Comparison of ENCODE assay signal across 1 cellular context in the genomic region with DNA sequence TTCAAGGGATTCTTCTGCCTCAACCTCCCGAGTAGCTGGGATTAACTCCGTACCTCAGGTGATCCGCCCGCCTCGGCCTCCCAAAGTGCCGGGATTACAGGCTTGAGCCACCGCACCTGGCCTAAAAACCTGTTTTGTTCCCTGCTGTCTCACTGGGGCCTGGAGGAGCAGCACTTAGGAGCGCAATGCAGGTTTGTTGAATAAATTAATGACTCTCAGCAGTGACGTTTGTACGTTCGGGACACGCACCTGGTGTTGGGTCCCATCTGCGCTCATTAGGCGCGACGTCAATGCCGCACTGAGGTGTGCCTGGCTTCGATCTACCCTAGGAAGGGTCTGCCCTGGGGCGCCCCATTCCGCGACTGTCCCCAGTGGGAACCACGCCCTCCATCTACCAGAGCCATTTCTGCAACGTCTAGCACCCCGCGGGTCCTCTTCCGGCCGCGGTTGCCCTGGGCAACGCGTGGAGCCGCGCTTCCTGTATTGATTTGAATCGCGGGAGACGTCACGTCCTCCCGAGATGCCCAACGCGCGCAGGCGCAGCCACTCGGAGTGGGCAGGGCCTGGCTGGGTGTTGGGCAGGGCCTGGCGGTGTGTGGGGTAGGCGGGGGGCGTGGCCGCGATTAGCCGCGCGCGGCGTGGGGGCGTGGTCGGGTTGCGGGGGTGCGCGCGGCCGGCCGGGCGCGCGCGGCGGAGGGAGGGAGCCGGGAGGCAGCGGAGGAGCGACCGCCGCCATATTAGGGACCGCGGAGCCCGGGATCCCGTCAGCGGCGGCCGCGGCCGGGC.
TF ChIP-seq lines count a peak whose summit lies in the region.

A gene (plus strand): TSS at position 714 of the 786 bp plus-strand sequence. CDS start 16,679 bp downstream, outside the sequence.

TF ChIP-seq in HepG2, 621 proteins besides CTCF, POLR2A, EP300 and RAD21 (continued from another document and continues in another):
- TF ChIP-seq, protein P1, sequence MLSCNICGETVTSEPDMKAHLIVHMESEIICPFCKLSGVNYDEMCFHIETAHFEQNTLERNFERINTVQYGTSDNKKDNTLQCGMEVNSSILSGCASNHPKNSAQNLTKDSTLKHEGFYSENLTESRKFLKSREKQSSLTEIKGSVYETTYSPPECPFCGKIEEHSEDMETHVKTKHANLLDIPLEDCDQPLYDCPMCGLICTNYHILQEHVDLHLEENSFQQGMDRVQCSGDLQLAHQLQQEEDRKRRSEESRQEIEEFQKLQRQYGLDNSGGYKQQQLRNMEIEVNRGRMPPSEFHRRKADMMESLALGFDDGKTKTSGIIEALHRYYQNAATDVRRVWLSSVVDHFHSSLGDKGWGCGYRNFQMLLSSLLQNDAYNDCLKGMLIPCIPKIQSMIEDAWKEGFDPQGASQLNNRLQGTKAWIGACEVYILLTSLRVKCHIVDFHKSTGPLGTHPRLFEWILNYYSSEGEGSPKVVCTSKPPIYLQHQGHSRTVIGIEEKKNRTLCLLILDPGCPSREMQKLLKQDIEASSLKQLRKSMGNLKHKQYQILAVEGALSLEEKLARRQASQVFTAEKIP (CRISPR knock-in tag; IDR thresholded peaks at IDR 0.05; ENCODE audit: borderline replicate concordance): no peak
- TF ChIP-seq ZNF672 (CRISPR knock-in tag; IDR thresholded peaks at IDR 0.05) (no peak), MTF1 (CRISPR knock-in tag; IDR thresholded peaks at IDR 0.05) (no peak), ZFP37 (CRISPR knock-in tag; IDR thresholded peaks at IDR 0.05; ENCODE audit: borderline replicate concordance) (no peak), ZNF792 (CRISPR knock-in tag; IDR thresholded peaks at IDR 0.05) (peak; percentile 59; the same call in 1 of the 2 replicates), TOPORS (CRISPR knock-in tag; IDR thresholded peaks at IDR 0.05) (no peak), POLR2AphosphoS5 (IDR thresholded peaks at IDR 0.05; ENCODE audit: low read depth, low read length) (peak; percentile 41), NFRKB (IDR thresholded peaks at IDR 0.05) (no peak), ZNF547 (CRISPR knock-in tag; IDR thresholded peaks at IDR 0.05) (peak; percentile 60), ZNF33A (CRISPR knock-in tag; IDR thresholded peaks at IDR 0.05; ENCODE audit: borderline replicate concordance) (no peak), ZNF737 (CRISPR knock-in tag; IDR thresholded peaks at IDR 0.05; ENCODE audit: borderline replicate concordance) (no peak), HNRNPLL (IDR thresholded peaks at IDR 0.05; ENCODE audit: low read depth, low read length, poor library complexity, severe bottlenecking) (peak; percentile 50), ZNF724P (CRISPR knock-in tag; IDR thresholded peaks at IDR 0.05; ENCODE audit: borderline replicate concordance) (no peak), SP1 (IDR thresholded peaks at IDR 0.05) (no peak), SP1 (CRISPR knock-in tag; IDR thresholded peaks at IDR 0.05) (peak; percentile 87), ZNF441 (CRISPR knock-in tag; IDR thresholded peaks at IDR 0.05; ENCODE audit: borderline replicate concordance) (no peak; the same call in 1 of the 2 replicates), FLYWCH1 (CRISPR knock-in tag; IDR thresholded peaks at IDR 0.05) (no peak), FOXP1 (IDR thresholded peaks at IDR 0.05) (no peak), FOXP1 (CRISPR knock-in tag; IDR thresholded peaks at IDR 0.05) (no peak), LCORL (IDR thresholded peaks at IDR 0.05) (no peak), LCORL (CRISPR knock-in tag; IDR thresholded peaks at IDR 0.05) (0 out of 2 replicates have a peak, but pooled peaks have one; percentile 29), ZNF607 (CRISPR knock-in tag; IDR thresholded peaks at IDR 0.05; ENCODE audit: borderline replicate concordance) (no peak), ZNF776 (CRISPR knock-in tag; IDR thresholded peaks at IDR 0.05) (no peak), ZNF235 (CRISPR knock-in tag; IDR thresholded peaks at IDR 0.05; ENCODE audit: borderline replicate concordance) (no peak), EHMT2 (IDR thresholded peaks at IDR 0.05; ENCODE audit: borderline replicate concordance, low read depth, low read length) (no peak), GATA4 (IDR thresholded peaks at IDR 0.05; ENCODE audit: borderline replicate concordance, low read depth) (no peak), ZNF660 (CRISPR knock-in tag; IDR thresholded peaks at IDR 0.05; ENCODE audit: borderline replicate concordance, low read depth) (no peak), ZNF629 (CRISPR knock-in tag; conservative IDR thresholded peaks at IDR 0.05) (no peak), GLI4 (CRISPR knock-in tag; IDR thresholded peaks at IDR 0.05; ENCODE audit: borderline replicate concordance) (no peak), SNRNP70 (IDR thresholded peaks at IDR 0.05; ENCODE audit: low read depth, low read length) (no peak)
- TF ChIP-seq, protein P2, sequence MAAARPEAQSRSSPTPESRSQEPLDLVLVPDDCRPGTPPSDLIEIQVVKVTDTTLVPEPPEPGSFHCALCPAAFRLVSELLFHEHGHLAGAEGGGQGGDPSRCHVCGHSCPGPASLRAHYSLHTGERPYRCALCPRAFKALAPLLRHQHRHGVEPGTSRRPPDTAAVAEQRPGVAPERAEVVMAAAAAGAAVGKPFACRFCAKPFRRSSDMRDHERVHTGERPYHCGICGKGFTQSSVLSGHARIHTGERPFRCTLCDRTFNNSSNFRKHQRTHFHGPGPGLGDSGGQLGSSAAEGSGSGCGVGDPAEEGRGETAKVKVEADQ (CRISPR knock-in tag; IDR thresholded peaks at IDR 0.05; ENCODE audit: borderline replicate concordance): no peak
- TF ChIP-seq, protein P3, sequence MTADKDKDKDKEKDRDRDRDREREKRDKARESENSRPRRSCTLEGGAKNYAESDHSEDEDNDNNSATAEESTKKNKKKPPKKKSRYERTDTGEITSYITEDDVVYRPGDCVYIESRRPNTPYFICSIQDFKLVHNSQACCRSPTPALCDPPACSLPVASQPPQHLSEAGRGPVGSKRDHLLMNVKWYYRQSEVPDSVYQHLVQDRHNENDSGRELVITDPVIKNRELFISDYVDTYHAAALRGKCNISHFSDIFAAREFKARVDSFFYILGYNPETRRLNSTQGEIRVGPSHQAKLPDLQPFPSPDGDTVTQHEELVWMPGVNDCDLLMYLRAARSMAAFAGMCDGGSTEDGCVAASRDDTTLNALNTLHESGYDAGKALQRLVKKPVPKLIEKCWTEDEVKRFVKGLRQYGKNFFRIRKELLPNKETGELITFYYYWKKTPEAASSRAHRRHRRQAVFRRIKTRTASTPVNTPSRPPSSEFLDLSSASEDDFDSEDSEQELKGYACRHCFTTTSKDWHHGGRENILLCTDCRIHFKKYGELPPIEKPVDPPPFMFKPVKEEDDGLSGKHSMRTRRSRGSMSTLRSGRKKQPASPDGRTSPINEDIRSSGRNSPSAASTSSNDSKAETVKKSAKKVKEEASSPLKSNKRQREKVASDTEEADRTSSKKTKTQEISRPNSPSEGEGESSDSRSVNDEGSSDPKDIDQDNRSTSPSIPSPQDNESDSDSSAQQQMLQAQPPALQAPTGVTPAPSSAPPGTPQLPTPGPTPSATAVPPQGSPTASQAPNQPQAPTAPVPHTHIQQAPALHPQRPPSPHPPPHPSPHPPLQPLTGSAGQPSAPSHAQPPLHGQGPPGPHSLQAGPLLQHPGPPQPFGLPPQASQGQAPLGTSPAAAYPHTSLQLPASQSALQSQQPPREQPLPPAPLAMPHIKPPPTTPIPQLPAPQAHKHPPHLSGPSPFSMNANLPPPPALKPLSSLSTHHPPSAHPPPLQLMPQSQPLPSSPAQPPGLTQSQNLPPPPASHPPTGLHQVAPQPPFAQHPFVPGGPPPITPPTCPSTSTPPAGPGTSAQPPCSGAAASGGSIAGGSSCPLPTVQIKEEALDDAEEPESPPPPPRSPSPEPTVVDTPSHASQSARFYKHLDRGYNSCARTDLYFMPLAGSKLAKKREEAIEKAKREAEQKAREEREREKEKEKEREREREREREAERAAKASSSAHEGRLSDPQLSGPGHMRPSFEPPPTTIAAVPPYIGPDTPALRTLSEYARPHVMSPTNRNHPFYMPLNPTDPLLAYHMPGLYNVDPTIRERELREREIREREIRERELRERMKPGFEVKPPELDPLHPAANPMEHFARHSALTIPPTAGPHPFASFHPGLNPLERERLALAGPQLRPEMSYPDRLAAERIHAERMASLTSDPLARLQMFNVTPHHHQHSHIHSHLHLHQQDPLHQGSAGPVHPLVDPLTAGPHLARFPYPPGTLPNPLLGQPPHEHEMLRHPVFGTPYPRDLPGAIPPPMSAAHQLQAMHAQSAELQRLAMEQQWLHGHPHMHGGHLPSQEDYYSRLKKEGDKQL (CRISPR knock-in tag; IDR thresholded peaks at IDR 0.05; ENCODE audit: low read depth): no peak
- TF ChIP-seq, protein P4, sequence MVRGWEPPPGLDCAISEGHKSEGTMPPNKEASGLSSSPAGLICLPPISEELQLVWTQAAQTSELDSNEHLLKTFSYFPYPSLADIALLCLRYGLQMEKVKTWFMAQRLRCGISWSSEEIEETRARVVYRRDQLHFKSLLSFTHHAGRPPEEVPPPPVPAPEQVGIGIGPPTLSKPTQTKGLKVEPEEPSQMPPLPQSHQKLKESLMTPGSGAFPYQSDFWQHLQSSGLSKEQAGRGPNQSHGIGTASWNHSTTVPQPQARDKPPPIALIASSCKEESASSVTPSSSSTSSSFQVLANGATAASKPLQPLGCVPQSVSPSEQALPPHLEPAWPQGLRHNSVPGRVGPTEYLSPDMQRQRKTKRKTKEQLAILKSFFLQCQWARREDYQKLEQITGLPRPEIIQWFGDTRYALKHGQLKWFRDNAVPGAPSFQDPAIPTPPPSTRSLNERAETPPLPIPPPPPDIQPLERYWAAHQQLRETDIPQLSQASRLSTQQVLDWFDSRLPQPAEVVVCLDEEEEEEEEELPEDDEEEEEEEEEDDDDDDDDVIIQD (CRISPR knock-in tag; IDR thresholded peaks at IDR 0.05; ENCODE audit: low read depth): 0 out of 2 replicates have a peak, but pooled peaks have one; percentile 41
- TF ChIP-seq, protein P5, sequence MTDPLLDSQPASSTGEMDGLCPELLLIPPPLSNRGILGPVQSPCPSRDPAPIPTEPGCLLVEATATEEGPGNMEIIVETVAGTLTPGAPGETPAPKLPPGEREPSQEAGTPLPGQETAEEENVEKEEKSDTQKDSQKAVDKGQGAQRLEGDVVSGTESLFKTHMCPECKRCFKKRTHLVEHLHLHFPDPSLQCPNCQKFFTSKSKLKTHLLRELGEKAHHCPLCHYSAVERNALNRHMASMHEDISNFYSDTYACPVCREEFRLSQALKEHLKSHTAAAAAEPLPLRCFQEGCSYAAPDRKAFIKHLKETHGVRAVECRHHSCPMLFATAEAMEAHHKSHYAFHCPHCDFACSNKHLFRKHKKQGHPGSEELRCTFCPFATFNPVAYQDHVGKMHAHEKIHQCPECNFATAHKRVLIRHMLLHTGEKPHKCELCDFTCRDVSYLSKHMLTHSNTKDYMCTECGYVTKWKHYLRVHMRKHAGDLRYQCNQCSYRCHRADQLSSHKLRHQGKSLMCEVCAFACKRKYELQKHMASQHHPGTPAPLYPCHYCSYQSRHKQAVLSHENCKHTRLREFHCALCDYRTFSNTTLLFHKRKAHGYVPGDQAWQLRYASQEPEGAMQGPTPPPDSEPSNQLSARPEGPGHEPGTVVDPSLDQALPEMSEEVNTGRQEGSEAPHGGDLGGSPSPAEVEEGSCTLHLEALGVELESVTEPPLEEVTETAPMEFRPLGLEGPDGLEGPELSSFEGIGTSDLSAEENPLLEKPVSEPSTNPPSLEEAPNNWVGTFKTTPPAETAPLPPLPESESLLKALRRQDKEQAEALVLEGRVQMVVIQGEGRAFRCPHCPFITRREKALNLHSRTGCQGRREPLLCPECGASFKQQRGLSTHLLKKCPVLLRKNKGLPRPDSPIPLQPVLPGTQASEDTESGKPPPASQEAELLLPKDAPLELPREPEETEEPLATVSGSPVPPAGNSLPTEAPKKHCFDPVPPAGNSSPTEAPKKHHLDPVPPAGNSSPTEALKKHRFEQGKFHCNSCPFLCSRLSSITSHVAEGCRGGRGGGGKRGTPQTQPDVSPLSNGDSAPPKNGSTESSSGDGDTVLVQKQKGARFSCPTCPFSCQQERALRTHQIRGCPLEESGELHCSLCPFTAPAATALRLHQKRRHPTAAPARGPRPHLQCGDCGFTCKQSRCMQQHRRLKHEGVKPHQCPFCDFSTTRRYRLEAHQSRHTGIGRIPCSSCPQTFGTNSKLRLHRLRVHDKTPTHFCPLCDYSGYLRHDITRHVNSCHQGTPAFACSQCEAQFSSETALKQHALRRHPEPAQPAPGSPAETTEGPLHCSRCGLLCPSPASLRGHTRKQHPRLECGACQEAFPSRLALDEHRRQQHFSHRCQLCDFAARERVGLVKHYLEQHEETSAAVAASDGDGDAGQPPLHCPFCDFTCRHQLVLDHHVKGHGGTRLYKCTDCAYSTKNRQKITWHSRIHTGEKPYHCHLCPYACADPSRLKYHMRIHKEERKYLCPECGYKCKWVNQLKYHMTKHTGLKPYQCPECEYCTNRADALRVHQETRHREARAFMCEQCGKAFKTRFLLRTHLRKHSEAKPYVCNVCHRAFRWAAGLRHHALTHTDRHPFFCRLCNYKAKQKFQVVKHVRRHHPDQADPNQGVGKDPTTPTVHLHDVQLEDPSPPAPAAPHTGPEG (CRISPR knock-in tag; IDR thresholded peaks at IDR 0.05): peak; percentile 72; the same call in 1 of the 2 replicates
- TF ChIP-seq, protein P6, sequence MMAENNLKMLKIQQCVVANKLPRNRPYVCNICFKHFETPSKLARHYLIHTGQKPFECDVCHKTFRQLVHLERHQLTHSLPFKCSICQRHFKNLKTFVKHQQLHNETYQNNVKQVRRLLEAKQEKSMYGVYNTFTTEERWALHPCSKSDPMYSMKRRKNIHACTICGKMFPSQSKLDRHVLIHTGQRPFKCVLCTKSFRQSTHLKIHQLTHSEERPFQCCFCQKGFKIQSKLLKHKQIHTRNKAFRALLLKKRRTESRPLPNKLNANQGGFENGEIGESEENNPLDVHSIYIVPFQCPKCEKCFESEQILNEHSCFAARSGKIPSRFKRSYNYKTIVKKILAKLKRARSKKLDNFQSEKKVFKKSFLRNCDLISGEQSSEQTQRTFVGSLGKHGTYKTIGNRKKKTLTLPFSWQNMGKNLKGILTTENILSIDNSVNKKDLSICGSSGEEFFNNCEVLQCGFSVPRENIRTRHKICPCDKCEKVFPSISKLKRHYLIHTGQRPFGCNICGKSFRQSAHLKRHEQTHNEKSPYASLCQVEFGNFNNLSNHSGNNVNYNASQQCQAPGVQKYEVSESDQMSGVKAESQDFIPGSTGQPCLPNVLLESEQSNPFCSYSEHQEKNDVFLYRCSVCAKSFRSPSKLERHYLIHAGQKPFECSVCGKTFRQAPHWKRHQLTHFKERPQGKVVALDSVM (CRISPR knock-in tag; IDR thresholded peaks at IDR 0.05): no peak
